15 cellular contexts compared by ENCODE assay signal in genomic region chr19:7188682-7189629, GRCh38.
DNase-seq lines count a peak whose midpoint lies in the region; ATAC-seq and TF ChIP-seq lines count a peak whose summit lies in the region.
"Had no signal": no experiment of that assay in that cellular context is flagged by ENCODE, and none has a peak within 500 bp of the region (broad histone marks: within the 10 kb centered on the region; RNA-seq: fewer than 3 reads in every experiment).

No MANE protein-coding gene starts in this region.

- no peaks in the 10 kb centered on the region for H3K9me2 ChIP-seq in GM23338 (ENCODE audit: insufficient read depth)

- H3K4me1 ChIP-seq in GM23338 (ENCODE audit: insufficient read depth) (no peaks in the 10 kb centered on the region), cardiac muscle cell (ENCODE audit: low read depth) (peaks cover 12% of the 10 kb centered on the region), psoas muscle (peaks cover 13% of the 10 kb centered on the region), mesendoderm (ENCODE audit: control insufficient read depth, low read depth, low read length) (no peaks in the 10 kb centered on the region)

- H2BK15ac ChIP-seq in mesendoderm (replicated peaks; ENCODE audit: low read depth): no peak overlapping the region

- no peaks in the 10 kb centered on the region for H3K4me1 Mint-ChIP-seq in GM23338

- 70 to 81% (median 76%) methylated on average over 12 of the region's 12 CpGs for WGBS in psoas muscle, 3 donors
- no CpG with 5 or more reads among the region's 12 CpGs for WGBS in mesendoderm (ENCODE audit: extremely low coverage, insufficient coverage, low lambda C conversion rate)

- no peak overlapping the region for H4K5ac ChIP-seq in mesendoderm (ENCODE audit: low read length)

- H3K4me2 ChIP-seq in GM23338 (no peak overlapping the region), mesendoderm (ENCODE audit: low read length) (no peak overlapping the region)

- H3K9ac ChIP-seq in mesendoderm (ENCODE audit: low read length): no peak overlapping the region

- no peak overlapping the region for H2AK5ac ChIP-seq in mesendoderm (ENCODE audit: low read length)

- intact Hi-C loops in psoas muscle (cut with DNase I): no loop called here

- H4K8ac ChIP-seq in mesendoderm (ENCODE audit: low read depth, low read length): no peak overlapping the region

- H3K56ac ChIP-seq in mesendoderm (ENCODE audit: low read length): no peak overlapping the region

- H3K79me2 ChIP-seq in GM23338 (replicated peaks; ENCODE audit: insufficient read depth) (no peaks in the 10 kb centered on the region), mesendoderm (ENCODE audit: control insufficient read depth, insufficient read depth, low read length) (no peaks in the 10 kb centered on the region)

- no peak overlapping the region for H2BK120ac ChIP-seq in mesendoderm (ENCODE audit: low read depth, low read length)

- H4K20me1 ChIP-seq in GM23338 (replicated peaks; ENCODE audit: insufficient read depth): no peaks in the 10 kb centered on the region

- DNase-seq in GM23338 (ENCODE audit: low spot score): no peak
- DNase-seq in NCI-H748 (lab: John Stamatoyannopoulos, UW; ENCODE audit: unreplicated experiment): peak; percentile 82
- DNase-seq in cardiac muscle cell (ENCODE audit: low read depth in 1 of 2, low spot score in 1 of 2): peak; percentile 37 to 64
- DNase-seq in psoas muscle: no peak
- DNase-seq in mesendoderm: no peak
- no peak for DNase-seq in iPS-NIHi7 (ENCODE audit: extremely low spot score)
- DNase-seq: activated CD4-positive, CD25-positive, alpha-beta regulatory T cell; activated T-cell treated with anti-CD3 and anti-CD28 coated beads, Interleukin-2, amount 50 U/mL, for 4 hours; CD4-positive, CD25-positive, alpha-beta regulatory T cell; NCI-H2081 treated with DMSO at 0.1 percent for 48 hours had no signal

- TF ChIP-seq CTCF in GM23338 (conservative IDR thresholded peaks at IDR 0.05; ENCODE audit: low read depth in 2 of 2) (no peak), cardiac muscle cell (IDR thresholded peaks at IDR 0.05; ENCODE audit: low read depth, low read length) (no peak), psoas muscle (IDR thresholded peaks at IDR 0.05) (no peak)

- no peak overlapping the region for H2BK5ac ChIP-seq in mesendoderm (ENCODE audit: low read length)

- no peak overlapping the region for H3K27ac Mint-ChIP-seq in GM23338
- H3K27ac Mint-ChIP-seq: IgD-negative memory B cell had no signal

- H3K23ac ChIP-seq in mesendoderm (ENCODE audit: low read length): no peak overlapping the region

- H3K18ac ChIP-seq in mesendoderm (ENCODE audit: low read length): no peak overlapping the region

- no peaks in the 10 kb centered on the region for H3K9me3 Mint-ChIP-seq in GM23338
- H3K9me3 Mint-ChIP-seq: activated T-cell treated with anti-CD3 and anti-CD28 coated beads, Interleukin-2, amount 50 U/mL, for 4 hours; CD4-positive, CD25-positive, alpha-beta regulatory T cell; IgD-negative memory B cell had no signal

- peaks cover 6% of the 10 kb centered on the region for H3K27me3 Mint-ChIP-seq in GM23338 (ENCODE audit: insufficient read depth, low read depth, poor library complexity)

- H3K4me3 Mint-ChIP-seq in GM23338: no peak overlapping the region
- H3K4me3 Mint-ChIP-seq: activated T-cell treated with anti-CD3 and anti-CD28 coated beads, Interleukin-2, amount 50 U/mL, for 4 hours; IgD-negative memory B cell had no signal

- H3K27me3 ChIP-seq in GM23338 (ENCODE audit: insufficient read depth) (no peaks in the 10 kb centered on the region), cardiac muscle cell (no peaks in the 10 kb centered on the region), psoas muscle (ENCODE audit: insufficient read depth in 3 of 3, low read length in 2 of 3) (no peaks in the 10 kb centered on the region), mesendoderm (ENCODE audit: insufficient read depth, low read length, poor library complexity) (no peaks in the 10 kb centered on the region)
- H3K27me3 ChIP-seq: adrenal gland had no signal

- no peak overlapping the region for H2AFZ ChIP-seq in GM23338

- H3F3A ChIP-seq in GM23338 (replicated peaks; ENCODE audit: low read depth): no peaks in the 10 kb centered on the region

- H3K4me3 ChIP-seq in GM23338 (no peak overlapping the region), cardiac muscle cell (no peak overlapping the region), psoas muscle (no peak overlapping the region), mesendoderm (ENCODE audit: low read length) (no peak overlapping the region)
- H3K4me3 ChIP-seq: adrenal gland, coronary artery had no signal

- H3K79me1 ChIP-seq in mesendoderm (ENCODE audit: low read length): no peaks in the 10 kb centered on the region

- H3K4ac ChIP-seq in mesendoderm (ENCODE audit: low read depth, low read length): no peak overlapping the region

- no peaks in the 10 kb centered on the region for H3K9me3 ChIP-seq in cardiac muscle cell (ENCODE audit: low read depth)
- no peaks in the 10 kb centered on the region for H3K9me3 ChIP-seq in psoas muscle
- H3K9me3 ChIP-seq: adrenal gland had no signal

- ATAC-seq in GM23338 (no peak), psoas muscle (peak; percentile 34 to 58 (median 42)), HG03442 (IDR thresholded peaks at IDR 0.05; ENCODE audit: unreplicated experiment) (no peak), GM18511 (IDR thresholded peaks at IDR 0.05; ENCODE audit: unreplicated experiment) (no peak)
- ATAC-seq: activated T-cell treated with anti-CD3 and anti-CD28 coated beads, Interleukin-2, amount 50 U/mL, for 4 hours had no signal

- H3K27ac ChIP-seq in GM23338 (ENCODE audit: low read depth): 0 out of 2 replicates have a peak overlapping the region, but pooled peaks have one; percentile 32
- peak overlapping the region; percentile 72 for H3K27ac ChIP-seq in cardiac muscle cell
- no peak overlapping the region for H3K27ac ChIP-seq in psoas muscle
- no peak overlapping the region for H3K27ac ChIP-seq in mesendoderm (ENCODE audit: low read depth, low read length)

- H3K36me3 ChIP-seq in GM23338 (ENCODE audit: insufficient read depth): no peaks in the 10 kb centered on the region
- no peaks in the 10 kb centered on the region for H3K36me3 ChIP-seq in cardiac muscle cell
- peaks cover 0 to 3% of the 10 kb centered on the region in 2 donors for H3K36me3 ChIP-seq in psoas muscle (ENCODE audit: insufficient read depth in 1 of 2, low read depth in 1 of 2)
- no peaks in the 10 kb centered on the region for H3K36me3 ChIP-seq in mesendoderm (ENCODE audit: control insufficient read depth, insufficient read depth, low read length)

- no peaks in the 10 kb centered on the region; the same call in 1 of the 3 replicates for H3K36me3 Mint-ChIP-seq in GM23338 (ENCODE audit: low read depth)
- H3K36me3 Mint-ChIP-seq: CD4-positive, CD25-positive, alpha-beta regulatory T cell; IgD-negative memory B cell had no signal

TF ChIP-seq in GM23338, 12 proteins besides CTCF, POLR2A, EP300 and RAD21:
- TF ChIP-seq ZNF331 (CRISPR knock-in tag; IDR thresholded peaks at IDR 0.05; ENCODE audit: low read depth) (no peak), EZH2phosphoT487 (IDR thresholded peaks at IDR 0.05; ENCODE audit: unreplicated experiment) (no peak), CREB1 (CRISPR knock-in tag; IDR thresholded peaks at IDR 0.05; ENCODE audit: low read depth) (no peak)
TF ChIP-seq in GM23338: peak in this region for 0.

Comparison
In these comparisons a context has a peak if more than half of its experiments do, and no peak if none do; other contexts are left out.
1. ATAC-seq: peak in psoas muscle (4 of 4); none in GM23338 (single experiment), HG03442 (single experiment) and GM18511 (single experiment).
2. DNase-seq: peak in NCI-H748 (single experiment) and cardiac muscle cell (2 of 2); none in GM23338 (single experiment), psoas muscle (0 of 2), mesendoderm (single experiment) and iPS-NIHi7 (single experiment).
3. H3K27ac ChIP-seq: peak in GM23338 (single experiment) and cardiac muscle cell (single experiment); none in psoas muscle (single experiment) and mesendoderm (single experiment).